In the genomic region with DNA sequence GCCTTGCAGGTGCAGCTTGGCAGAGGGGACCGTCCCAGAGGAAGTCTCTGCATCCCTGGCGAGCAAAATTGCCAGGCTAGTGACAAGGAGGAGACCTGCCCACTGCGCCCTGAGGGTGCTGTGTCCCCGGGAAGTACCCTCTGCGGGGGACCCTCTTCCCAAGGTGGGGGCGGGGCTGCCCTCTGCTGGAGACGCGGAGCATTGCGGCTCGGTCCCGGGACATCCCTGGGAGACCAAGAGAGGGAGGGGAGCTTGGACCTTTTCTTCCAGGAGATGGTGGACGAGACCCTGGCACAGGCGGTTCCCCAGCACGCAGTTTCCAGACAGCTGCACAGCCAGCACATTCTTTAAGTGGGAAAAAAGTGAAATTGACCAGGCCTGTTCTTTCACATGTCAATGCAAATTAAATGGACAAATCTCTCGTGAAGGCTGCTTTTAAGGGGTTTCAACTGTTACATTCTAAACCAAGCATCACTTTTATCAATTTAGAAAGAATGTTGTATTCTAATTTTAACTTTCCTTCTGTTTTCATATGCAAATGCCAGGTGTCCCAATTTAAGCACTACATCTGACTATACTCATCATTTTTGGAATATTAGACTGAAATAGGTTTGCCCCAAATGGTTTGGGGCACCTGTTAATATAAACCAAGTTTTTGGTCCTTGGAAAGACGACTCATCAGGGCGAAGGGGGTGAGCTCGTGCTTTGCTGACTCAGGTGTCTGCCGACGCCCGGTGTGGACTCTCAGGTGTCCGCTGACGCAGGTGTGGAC, we compare ENCODE assay signal across 8 cellular contexts.
DNase-seq lines count a peak whose midpoint lies in the region; ATAC-seq and TF ChIP-seq lines count a peak whose summit lies in the region.

No MANE protein-coding gene starts in this region.

- H3K4me1 ChIP-seq in foreskin keratinocyte, result no peaks in the 10 kb centered on the region
- H3K4me1 ChIP-seq in spleen, result peaks cover 0 to 9% (median 3%) of the 10 kb centered on the region in 6 donors

- no peaks in the 10 kb centered on the region for H3K36me3 ChIP-seq in spleen

- no peaks in the 10 kb centered on the region for H3K27me3 ChIP-seq in foreskin keratinocyte
- peaks cover 0 to 7% (median 0%) of the 10 kb centered on the region in 7 donors for H3K27me3 ChIP-seq in spleen (replicated peaks in 1 of 7)

- H3K9me3 ChIP-seq in spleen, result no peaks in the 10 kb centered on the region

- TF ChIP-seq CTCF in foreskin keratinocyte (conservative IDR thresholded peaks at IDR 0.05) (peak; percentile 75), spleen (IDR thresholded peaks at IDR 0.05 in 8 of 11, conservative IDR thresholded peaks at IDR 0.05 in 3 of 11) (peak; percentile 38 to 89 (median 76))

- intact Hi-C loops in spleen (cut with DNase I; ENCODE audit: low total_unique reads), result no loop called here

- DNase-seq in DMS153 (lab: John Stamatoyannopoulos, UW) (peak; percentile 7), DMS153 treated with DMSO at 0.1 percent for 48 hours (lab: John Stamatoyannopoulos, UW; ENCODE audit: unreplicated experiment) (no peak), NCI-H1105 treated with DMSO at 0.1 percent for 48 hours (lab: John Stamatoyannopoulos, UW) (peak; percentile 47), activated T-cell treated with anti-CD3 and anti-CD28 coated beads for 4 hours (peak; percentile 22), foreskin keratinocyte (no peak), spleen (no peak), GM19240 (ENCODE audit: insufficient read length, low spot score) (no peak)

- ATAC-seq in foreskin keratinocyte, result peak; percentile 36
- ATAC-seq in HG03025 (IDR thresholded peaks at IDR 0.05; ENCODE audit: low FRiP score, unreplicated experiment), result no peak

- WGBS in spleen, 5 donors, result 39 to 55% (median 40%) methylated on average over 13 to 23 of the region's 23 CpGs

- H3K27ac ChIP-seq in foreskin keratinocyte, result no peak overlapping the region
- H3K27ac ChIP-seq in spleen, result no peak overlapping the region

- no peak overlapping the region for H3K4me3 ChIP-seq in spleen

- no peak for TF ChIP-seq POLR2A in spleen (IDR thresholded peaks at IDR 0.05)

Comparison
In these comparisons a context has a peak if more than half of its experiments do, and no peak if none do; other contexts are left out.
1. DNase-seq: peak in DMS153 (single experiment), NCI-H1105 treated with DMSO at 0.1 percent for 48 hours (single experiment) and activated T-cell treated with anti-CD3 and anti-CD28 coated beads for 4 hours (single experiment); none in DMS153 treated with DMSO at 0.1 percent for 48 hours (single experiment), foreskin keratinocyte (0 of 2), spleen (single experiment) and GM19240 (single experiment).